ENCODE assay signal across 40 cellular contexts in the genomic region with DNA sequence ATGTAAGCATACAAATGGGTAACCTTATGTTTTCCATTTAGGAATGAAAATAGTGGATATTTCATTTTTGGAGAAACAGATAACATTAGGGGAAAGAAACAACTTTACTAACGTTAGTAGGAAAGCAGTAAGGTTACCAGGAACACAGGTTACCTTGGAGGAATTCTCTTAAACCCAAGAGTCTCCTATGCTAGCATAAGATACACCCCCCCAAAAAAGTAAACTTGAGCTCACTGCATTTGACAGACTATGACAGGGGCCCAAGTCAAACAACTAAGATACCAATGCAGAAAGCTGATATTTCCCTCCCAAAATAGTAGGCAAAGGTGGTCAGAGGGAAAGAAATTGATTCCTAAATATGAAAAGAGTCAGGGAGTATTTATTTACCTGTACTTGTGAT.
"Had no signal": no experiment of that assay in that cellular context is flagged by ENCODE, and none has a peak within 500 bp of the region (broad histone marks: within the 10 kb centered on the region; RNA-seq: fewer than 3 reads in every experiment).

No MANE protein-coding gene starts in this region.

- H3K4me1 Mint-ChIP-seq: activated naive CD4-positive, alpha-beta T cell treated with anti-CD3 and anti-CD28 coated beads, Interleukin-2, amount 10 ng/mL, durations not matched to agents 7 days and 5 days; activated naive CD4-positive, alpha-beta T cell treated with anti-CD3 and anti-CD28 coated beads, Interleukin-2, amount 50 U/mL, for 24 hours; activated naive CD8-positive, alpha-beta T cell treated with anti-CD3 and anti-CD28 coated beads for 36 hours; activated naive CD8-positive, alpha-beta T cell treated with anti-CD3 and anti-CD28 coated beads, Interleukin-2, amount 10 ng/mL, durations not matched to agents 7 days and 5 days; activated naive CD8-positive, alpha-beta T cell treated with anti-CD3 and anti-CD28 coated beads, Interleukin-2, amount 50 U/mL, for 24 hours; activated T-helper 17 cell treated with anti-CD3 and anti-CD28 coated beads, Interleukin-2, amount 50 U/mL, for 72 hours; brain; central memory CD8-positive, alpha-beta T cell had no signal

- ATAC-seq: activated naive CD4-positive, alpha-beta T cell treated with anti-CD3 and anti-CD28 coated beads, Interleukin-2, amount 50 U/mL, for 72 hours; activated naive CD8-positive, alpha-beta T cell treated with anti-CD3 and anti-CD28 coated beads, Interleukin-2, amount 50 U/mL, for 24 hours; activated T-cell treated with anti-CD3 and anti-CD28 coated beads, Interleukin-2, amount 50 U/mL, for 4 hours; activated T-cell treated with anti-CD3 and anti-CD28 coated beads, Interleukin-2, amount 50 U/mL, for 72 hours; activated T-helper 17 cell treated with anti-CD3 and anti-CD28 coated beads, Interleukin-2, amount 50 U/mL, for 72 hours; body of pancreas had no signal

- H3K27me3 ChIP-seq: adrenal gland, ascending aorta, body of pancreas, brain microvascular endothelial cell, breast epithelium, cardiac muscle cell had no signal

- H3K9me3 ChIP-seq: adrenal gland, ascending aorta, body of pancreas had no signal

- H3K27me3 Mint-ChIP-seq: activated naive CD4-positive, alpha-beta T cell treated with anti-CD3 and anti-CD28 coated beads, Interleukin-2, amount 10 ng/mL, durations not matched to agents 7 days and 5 days; activated naive CD4-positive, alpha-beta T cell treated with anti-CD3 and anti-CD28 coated beads, Interleukin-2, amount 50 U/mL, for 24 hours; activated naive CD8-positive, alpha-beta T cell; activated naive CD8-positive, alpha-beta T cell treated with anti-CD3 and anti-CD28 coated beads for 36 hours; activated naive CD8-positive, alpha-beta T cell treated with anti-CD3 and anti-CD28 coated beads, Interleukin-2, amount 10 ng/mL, durations not matched to agents 7 days and 5 days; activated naive CD8-positive, alpha-beta T cell treated with anti-CD3 and anti-CD28 coated beads, Interleukin-2, amount 50 U/mL, for 24 hours; activated T-cell treated with anti-CD3 and anti-CD28 coated beads, Interleukin-2, amount 50 U/mL, for 24 hours; activated T-helper 17 cell treated with anti-CD3 and anti-CD28 coated beads, Interleukin-2, amount 50 U/mL, for 72 hours; brain; central memory CD8-positive, alpha-beta T cell had no signal

- H3K36me3 ChIP-seq: adrenal gland, ascending aorta, brain microvascular endothelial cell, breast epithelium, cardiac muscle cell had no signal

- H3K4me3 ChIP-seq: adrenal gland, ascending aorta, body of pancreas, breast epithelium, cardiac muscle cell had no signal

- H3K4me1 ChIP-seq: adrenal gland, ascending aorta, body of pancreas, breast epithelium had no signal

- FAIRE-seq: astrocyte, bronchial epithelial cell had no signal

- DNase-seq: activated effector memory CD4-positive, alpha-beta T cell treated with anti-CD3 and anti-CD28 coated beads, Interleukin-2, amount 50 U/mL, for 16 hours; activated effector memory CD4-positive, alpha-beta T cell treated with Interleukin-2 at 50 U/mL for 16 hours; activated gamma-delta T cell; activated gamma-delta T cell treated with Interleukin-2 at 50 U/mL for 16 hours; activated naive CD4-positive, alpha-beta T cell; activated naive CD4-positive, alpha-beta T cell treated with anti-CD3 and anti-CD28 coated beads for 36 hours; activated naive CD4-positive, alpha-beta T cell treated with anti-CD3 and anti-CD28 coated beads, Interleukin-2, amount 10 ng/mL, durations not matched to agents 7 days and 5 days; activated naive CD4-positive, alpha-beta T cell treated with anti-CD3 and anti-CD28 coated beads, Interleukin-2, amount 50 U/mL, for 16 hours; activated naive CD4-positive, alpha-beta T cell treated with Interleukin-2 at 50 U/mL for 16 hours; activated naive CD8-positive, alpha-beta T cell treated with anti-CD3 and anti-CD28 coated beads for 36 hours; activated naive CD8-positive, alpha-beta T cell treated with anti-CD3 and anti-CD28 coated beads, Interleukin-2, amount 10 ng/mL, durations not matched to agents 7 days and 5 days; activated naive CD8-positive, alpha-beta T cell treated with anti-CD3 and anti-CD28 coated beads, Interleukin-2, amount 50 U/mL, for 24 hours; activated T-cell treated with anti-CD3 and anti-CD28 coated beads, Interleukin-2, amount 50 U/mL, for 1 hour; activated T-cell treated with anti-CD3 and anti-CD28 coated beads, Interleukin-2, amount 50 U/mL, for 24 hours; activated T-cell treated with anti-CD3 and anti-CD28 coated beads, Interleukin-2, amount 50 U/mL, for 4 hours; activated T-cell treated with anti-CD3 and anti-CD28 coated beads, Interleukin-2, amount 50 U/mL, for 48 hours; activated T-cell treated with anti-CD3 and anti-CD28 coated beads, Interleukin-2, amount 50 U/mL, for 72 hours; adrenal gland; amniotic stem cell; amygdala; anterior cingulate cortex; aorta; body of pancreas; brain microvascular endothelial cell; caudate nucleus; central memory CD4-positive, alpha-beta T cell; cerebellar nuclear complex had no signal

- H3K4me3 Mint-ChIP-seq: activated naive CD4-positive, alpha-beta T cell treated with anti-CD3 and anti-CD28 coated beads for 36 hours; activated naive CD4-positive, alpha-beta T cell treated with anti-CD3 and anti-CD28 coated beads, Interleukin-2, amount 10 ng/mL, durations not matched to agents 7 days and 5 days; activated naive CD4-positive, alpha-beta T cell treated with anti-CD3 and anti-CD28 coated beads, Interleukin-2, amount 50 U/mL, for 24 hours; activated naive CD8-positive, alpha-beta T cell; activated naive CD8-positive, alpha-beta T cell treated with anti-CD3 and anti-CD28 coated beads for 36 hours; activated naive CD8-positive, alpha-beta T cell treated with anti-CD3 and anti-CD28 coated beads, Interleukin-2, amount 10 ng/mL, durations not matched to agents 7 days and 5 days; activated naive CD8-positive, alpha-beta T cell treated with anti-CD3 and anti-CD28 coated beads, Interleukin-2, amount 50 U/mL, for 24 hours; activated T-cell treated with anti-CD3 and anti-CD28 coated beads, Interleukin-2, amount 50 U/mL, for 24 hours; activated T-cell treated with anti-CD3 and anti-CD28 coated beads, Interleukin-2, amount 50 U/mL, for 4 hours; activated T-cell treated with anti-CD3 and anti-CD28 coated beads, Interleukin-2, amount 50 U/mL, for 72 hours; activated T-helper 1 cell treated with anti-CD3 and anti-CD28 coated beads, Interleukin-12 subunit alpha, Interleukin-12 subunit beta, Interleukin-2, Interleukin-4 antibody, amounts not matched to agents 30 ng/mL and 10 ng/mL and 1 ng/mL, durations not matched to agents 14 hours and 24 hours and 36 hours; activated T-helper 17 cell treated with anti-CD3 and anti-CD28 coated beads, Interleukin-2, amount 50 U/mL, for 72 hours; brain; central memory CD8-positive, alpha-beta T cell had no signal

- H3K27ac Mint-ChIP-seq: activated naive CD4-positive, alpha-beta T cell treated with anti-CD3 and anti-CD28 coated beads for 36 hours; activated naive CD4-positive, alpha-beta T cell treated with anti-CD3 and anti-CD28 coated beads, Interleukin-2, amount 10 ng/mL, durations not matched to agents 7 days and 5 days; activated naive CD4-positive, alpha-beta T cell treated with anti-CD3 and anti-CD28 coated beads, Interleukin-2, amount 50 U/mL, for 24 hours; activated naive CD4-positive, alpha-beta T cell treated with anti-CD3 and anti-CD28 coated beads, Interleukin-2, amount 50 U/mL, for 72 hours; activated naive CD8-positive, alpha-beta T cell; activated naive CD8-positive, alpha-beta T cell treated with anti-CD3 and anti-CD28 coated beads for 36 hours; activated naive CD8-positive, alpha-beta T cell treated with anti-CD3 and anti-CD28 coated beads, Interleukin-2, amount 10 ng/mL, durations not matched to agents 7 days and 5 days; activated naive CD8-positive, alpha-beta T cell treated with anti-CD3 and anti-CD28 coated beads, Interleukin-2, amount 50 U/mL, for 24 hours; activated T-cell treated with anti-CD3 and anti-CD28 coated beads, Interleukin-2, amount 50 U/mL, for 24 hours; activated T-cell treated with anti-CD3 and anti-CD28 coated beads, Interleukin-2, amount 50 U/mL, for 72 hours; activated T-helper 1 cell treated with anti-CD3 and anti-CD28 coated beads, Interleukin-12 subunit alpha, Interleukin-12 subunit beta, Interleukin-2, Interleukin-4 antibody, amounts not matched to agents 30 ng/mL and 10 ng/mL and 1 ng/mL, durations not matched to agents 14 hours and 24 hours and 36 hours; activated T-helper 17 cell treated with anti-CD3 and anti-CD28 coated beads, Interleukin-2, amount 50 U/mL, for 72 hours; activated T-helper 2 cell treated with anti-CD3 and anti-CD28 coated beads, Interferon-gamma antibody, Interleukin-2, Interleukin-4, amounts not matched to agents 10 μg/mL and 5 μg/mL and 100 μg/mL, durations not matched to agents 14 hours and 24 hours and 36 hours; brain had no signal

- H3K27ac ChIP-seq: adrenal gland, ascending aorta, body of pancreas, brain microvascular endothelial cell, breast epithelium, cardiac muscle cell had no signal

- H3K36me3 Mint-ChIP-seq: activated naive CD4-positive, alpha-beta T cell treated with anti-CD3 and anti-CD28 coated beads, Interleukin-2, amount 10 ng/mL, durations not matched to agents 7 days and 5 days; activated naive CD4-positive, alpha-beta T cell treated with anti-CD3 and anti-CD28 coated beads, Interleukin-2, amount 50 U/mL, for 24 hours; activated naive CD4-positive, alpha-beta T cell treated with anti-CD3 and anti-CD28 coated beads, Interleukin-2, amount 50 U/mL, for 72 hours; activated naive CD8-positive, alpha-beta T cell; activated naive CD8-positive, alpha-beta T cell treated with anti-CD3 and anti-CD28 coated beads for 36 hours; activated naive CD8-positive, alpha-beta T cell treated with anti-CD3 and anti-CD28 coated beads, Interleukin-2, amount 10 ng/mL, durations not matched to agents 7 days and 5 days; brain had no signal
